Comparison of ENCODE assay signal across 17 cellular contexts in the genomic region with DNA sequence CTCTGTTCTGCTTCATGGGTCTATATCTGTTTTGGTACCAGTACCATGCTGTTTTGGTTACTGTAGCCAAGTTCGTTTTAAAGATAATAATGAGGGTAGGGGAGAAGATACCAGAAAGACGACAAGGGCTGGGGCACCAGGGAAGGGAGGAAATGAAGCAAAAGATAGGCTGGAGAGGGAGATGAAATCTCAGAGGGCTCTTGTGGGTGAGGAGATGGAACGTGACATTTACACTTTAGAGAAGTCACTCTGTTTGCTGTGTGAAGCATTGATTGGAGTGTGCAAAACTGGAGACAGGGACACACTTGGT. TPM values are rescaled to one million over a fixed set of nuclear protein-coding genes. Genes with fewer than 3 reads are reported as not detected.
"Had no signal": no experiment of that assay in that cellular context is flagged by ENCODE, and none has a peak within 500 bp of the region (broad histone marks: within the 10 kb centered on the region; RNA-seq: fewer than 3 reads in every experiment).

No MANE protein-coding gene starts in this region.

- H3K4me1 ChIP-seq: body of pancreas, lower lobe of right lung, vagina had no signal

- H3K27me3 Mint-ChIP-seq: central memory CD8-positive, alpha-beta T cell; dendritic cell treated with granulocyte-macrophage colony-stimulating factor and Interleukin-4, amounts not matched to agents 40 ng/mL and 50 ng/mL, for 4 days; progenitor cell of endocrine pancreas had no signal

- H3K27ac ChIP-seq: body of pancreas, lower lobe of right lung, tibial nerve, vagina had no signal

- H3K27ac Mint-ChIP-seq: activated CD4-positive, alpha-beta T cell treated with anti-CD3 and anti-CD28 coated beads, Interleukin-2, amount 10 ng/mL, durations not matched to agents 24 days and 14 days; activated naive CD4-positive, alpha-beta T cell treated with anti-CD3 and anti-CD28 coated beads for 36 hours; activated T-helper 1 cell treated with anti-CD3 and anti-CD28 coated beads, Interleukin-12 subunit alpha, Interleukin-12 subunit beta, Interleukin-2, Interleukin-4 antibody, amounts not matched to agents 30 ng/mL and 10 ng/mL and 1 ng/mL, durations not matched to agents 14 hours and 24 hours and 36 hours; naive thymus-derived CD4-positive, alpha-beta T cell; progenitor cell of endocrine pancreas; stimulated activated memory B cell treated with anti-CD40 and anti-IgM and Interleukin-4, amounts not matched to agents 10 μg/mL and 1 μg/mL and 100 μg/mL, for 72 hours had no signal

- FAIRE-seq: small intestine had no signal

- H3K9me3 Mint-ChIP-seq: activated CD4-positive, alpha-beta T cell treated with anti-CD3 and anti-CD28 coated beads, Interleukin-2, amount 10 ng/mL, durations not matched to agents 24 days and 14 days; activated naive CD4-positive, alpha-beta T cell treated with anti-CD3 and anti-CD28 coated beads for 36 hours; activated T-helper 1 cell treated with anti-CD3 and anti-CD28 coated beads, Interleukin-12 subunit alpha, Interleukin-12 subunit beta, Interleukin-2, Interleukin-4 antibody, amounts not matched to agents 30 ng/mL and 10 ng/mL and 1 ng/mL, durations not matched to agents 14 hours and 24 hours and 36 hours; central memory CD8-positive, alpha-beta T cell; dendritic cell treated with granulocyte-macrophage colony-stimulating factor and Interleukin-4, amounts not matched to agents 40 ng/mL and 50 ng/mL, for 4 days; naive thymus-derived CD4-positive, alpha-beta T cell; stimulated activated memory B cell treated with anti-CD40 and anti-IgM and Interleukin-4, amounts not matched to agents 10 μg/mL and 1 μg/mL and 100 μg/mL, for 72 hours had no signal

- H3K36me3 Mint-ChIP-seq: naive thymus-derived CD4-positive, alpha-beta T cell; stimulated activated memory B cell treated with anti-CD40 and anti-IgM and Interleukin-4, amounts not matched to agents 10 μg/mL and 1 μg/mL and 100 μg/mL, for 72 hours had no signal

- H3K4me3 ChIP-seq: body of pancreas, lower lobe of right lung, tibial nerve, vagina had no signal

- H3K27me3 ChIP-seq: body of pancreas, tibial nerve, vagina had no signal

- H3K36me3 ChIP-seq: lower lobe of right lung, tibial nerve, vagina had no signal

- H3K9me3 ChIP-seq: body of pancreas, lower lobe of right lung, tibial nerve, vagina had no signal

- DNase-seq: activated CD4-positive, alpha-beta T cell treated with anti-CD3 and anti-CD28 coated beads, Interleukin-2, amount 10 ng/mL, durations not matched to agents 24 days and 14 days; activated naive CD4-positive, alpha-beta T cell treated with anti-CD3 and anti-CD28 coated beads for 36 hours; body of pancreas; hypothalamus; left cardiac atrium; lower lobe of right lung; naive thymus-derived CD4-positive, alpha-beta T cell; small intestine had no signal

- H3K4me3 Mint-ChIP-seq: activated CD4-positive, alpha-beta T cell treated with anti-CD3 and anti-CD28 coated beads, Interleukin-2, amount 10 ng/mL, durations not matched to agents 24 days and 14 days; activated naive CD4-positive, alpha-beta T cell treated with anti-CD3 and anti-CD28 coated beads for 36 hours; activated T-helper 1 cell treated with anti-CD3 and anti-CD28 coated beads, Interleukin-12 subunit alpha, Interleukin-12 subunit beta, Interleukin-2, Interleukin-4 antibody, amounts not matched to agents 30 ng/mL and 10 ng/mL and 1 ng/mL, durations not matched to agents 14 hours and 24 hours and 36 hours; central memory CD8-positive, alpha-beta T cell; dendritic cell treated with granulocyte-macrophage colony-stimulating factor and Interleukin-4, amounts not matched to agents 40 ng/mL and 50 ng/mL, for 4 days; naive thymus-derived CD4-positive, alpha-beta T cell; stimulated activated memory B cell treated with anti-CD40 and anti-IgM and Interleukin-4, amounts not matched to agents 10 μg/mL and 1 μg/mL and 100 μg/mL, for 72 hours had no signal

RNA-seq across cellular contexts. Expression of a gene that starts 33.5 kb away (rescaled TPM):
- total RNA-seq: activated CD4-positive, alpha-beta T cell treated with anti-CD3 and anti-CD28 coated beads, Interleukin-2, amount 10 ng/mL, durations not matched to agents 24 days and 14 days; activated naive CD4-positive, alpha-beta T cell treated with anti-CD3 and anti-CD28 coated beads for 36 hours; activated T-helper 1 cell treated with anti-CD3 and anti-CD28 coated beads, Interleukin-12 subunit alpha, Interleukin-12 subunit beta, Interleukin-2, Interleukin-4 antibody, amounts not matched to agents 30 ng/mL and 10 ng/mL and 1 ng/mL, durations not matched to agents 14 hours and 24 hours and 36 hours; body of pancreas; left cardiac atrium; lower lobe of right lung; naive thymus-derived CD4-positive, alpha-beta T cell; progenitor cell of endocrine pancreas; right cardiac atrium; tibial nerve; vagina had no signal
- polyA plus RNA-seq: naive thymus-derived CD4-positive, alpha-beta T cell; right cardiac atrium; small intestine had no signal

RNA-seq across cellular contexts. Expression of a gene that starts 41.4 kb away (rescaled TPM):
- total RNA-seq: activated CD4-positive, alpha-beta T cell treated with anti-CD3 and anti-CD28 coated beads, Interleukin-2, amount 10 ng/mL, durations not matched to agents 24 days and 14 days; activated naive CD4-positive, alpha-beta T cell treated with anti-CD3 and anti-CD28 coated beads for 36 hours; activated T-helper 1 cell treated with anti-CD3 and anti-CD28 coated beads, Interleukin-12 subunit alpha, Interleukin-12 subunit beta, Interleukin-2, Interleukin-4 antibody, amounts not matched to agents 30 ng/mL and 10 ng/mL and 1 ng/mL, durations not matched to agents 14 hours and 24 hours and 36 hours; body of pancreas; left cardiac atrium; lower lobe of right lung; mononuclear cell; naive thymus-derived CD4-positive, alpha-beta T cell; progenitor cell of endocrine pancreas; right cardiac atrium; tibial nerve; vagina had no signal
- polyA plus RNA-seq: naive thymus-derived CD4-positive, alpha-beta T cell; right cardiac atrium; small intestine had no signal
